ENCODE assay signal across 10 cellular contexts in the genomic region with DNA sequence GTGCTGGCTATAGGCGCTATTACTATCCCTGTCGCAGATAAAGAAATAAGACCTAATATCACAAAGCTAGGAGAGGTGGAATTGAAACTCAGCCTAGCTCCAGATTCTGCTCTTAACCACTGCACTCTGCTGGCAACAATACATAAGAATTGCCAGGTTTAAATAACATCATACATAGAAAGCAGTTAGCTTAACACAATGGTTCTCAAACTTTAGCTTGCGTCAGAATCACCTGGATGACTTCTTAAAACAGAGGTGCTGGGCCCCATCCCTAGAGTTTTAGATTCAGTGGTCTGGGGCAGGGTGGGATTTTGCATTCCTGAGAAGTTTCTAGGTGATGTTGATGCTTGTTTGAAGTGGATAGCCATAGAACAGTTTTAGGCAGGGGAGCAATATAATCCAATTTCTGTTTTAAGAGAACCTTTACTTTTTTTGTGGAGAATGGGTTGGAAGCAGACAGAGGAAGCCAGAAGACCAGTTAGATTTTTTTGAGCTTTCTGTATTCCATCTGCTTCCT. TPM values are rescaled to one million over a fixed set of nuclear protein-coding genes. Genes with fewer than 3 reads are reported as not detected.
A peak's percentile ranks its signal among the peaks of the same experiment; 100 is the strongest.
DNase-seq lines count a peak whose midpoint lies in the region; ATAC-seq and TF ChIP-seq lines count a peak whose summit lies in the region.
"Had no signal": no experiment of that assay in that cellular context is flagged by ENCODE, and none has a peak within 500 bp of the region (broad histone marks: within the 10 kb centered on the region; RNA-seq: fewer than 3 reads in every experiment).

No MANE protein-coding gene starts in this region.

- H2AFZ ChIP-seq in Loucy (ENCODE audit: low read length), result no peak overlapping the region
- no peak overlapping the region for H2AFZ ChIP-seq in mammary epithelial cell (ENCODE audit: low read depth, low read length)

- TF ChIP-seq CTCF in Caco-2 (IDR thresholded peaks at IDR 0.05; ENCODE audit: insufficient read depth in 1 of 2, low read depth in 1 of 2, low read length in 1 of 2, severe bottlenecking in 1 of 2, unreplicated experiment in 1 of 2) (no peak), Loucy (conservative IDR thresholded peaks at IDR 0.05; ENCODE audit: low read length) (no peak), mammary epithelial cell (conservative IDR thresholded peaks at IDR 0.05 in 1 of 2, IDR thresholded peaks at IDR 0.05 in 1 of 2; ENCODE audit: extremely low read depth in 1 of 2, insufficient read depth in 1 of 2, low read depth in 1 of 2, low read length in 2 of 2) (no peak), nephron (IDR thresholded peaks at IDR 0.05; ENCODE audit: unreplicated experiment in 3 of 3) (no peak), GM13976 (IDR thresholded peaks at IDR 0.05; ENCODE audit: borderline replicate concordance, control extremely low read depth, extremely low read depth, insufficient read depth, missing control alignments) (no peak)

- intact Hi-C loops in Caco-2 (cut with micrococcal nuclease; ENCODE audit: unreplicated experiment) (no loop called here), mammary epithelial cell (cut with micrococcal nuclease) (loop anchor here (5.0 kb wide), 1 partner anchor 48 kb away; the partner anchor contains the start of gene RAD54L)

- H3K9me3 Mint-ChIP-seq in Caco-2 (ENCODE audit: unreplicated experiment), result no peaks in the 10 kb centered on the region
- H3K9me3 Mint-ChIP-seq in nephron, result no peaks in the 10 kb centered on the region

- H3K4me1 ChIP-seq in Caco-2, result no peaks in the 10 kb centered on the region
- peaks cover 15% of the 10 kb centered on the region for H3K4me1 ChIP-seq in Loucy (ENCODE audit: insufficient read depth, low read length, poor library complexity, severe bottlenecking)
- peaks cover 19% of the 10 kb centered on the region for H3K4me1 ChIP-seq in mammary epithelial cell (ENCODE audit: insufficient read depth, low read length)

- peak overlapping the region; percentile 75 for H3K9ac ChIP-seq in Loucy (ENCODE audit: low read depth, low read length, poor library complexity, severe bottlenecking)
- no peak overlapping the region for H3K9ac ChIP-seq in mammary epithelial cell (ENCODE audit: insufficient read depth, low read length)

- no peaks in the 10 kb centered on the region for H3K9me2 ChIP-seq in Loucy (replicated peaks; ENCODE audit: low read depth, low read length)

- H3K4me3 Mint-ChIP-seq in Caco-2 (ENCODE audit: unreplicated experiment), result peak overlapping the region; percentile 68
- H3K4me3 Mint-ChIP-seq in nephron, result peak overlapping the region; percentile 77 to 87 (median 84)

- H3K27ac ChIP-seq in mammary epithelial cell (ENCODE audit: insufficient read depth, low read depth, low read length), result no peak overlapping the region

- no peaks in the 10 kb centered on the region for H3K27me3 Mint-ChIP-seq in Caco-2 (ENCODE audit: insufficient read depth, unreplicated experiment)
- peaks cover 14% of the 10 kb centered on the region for H3K27me3 Mint-ChIP-seq in nephron (ENCODE audit: low read depth)

- BruUV-seq in Caco-2 (replicated peaks; lab: Mats Ljungman, UMichigan) (no TSS peak), mammary epithelial cell (replicated peaks; lab: Mats Ljungman, UMichigan) (no TSS peak)

- H3K27ac Mint-ChIP-seq in Caco-2 (ENCODE audit: unreplicated experiment) (no peak overlapping the region), nephron (peak overlapping the region; percentile 69 to 90 (median 69))

- H3K27me3 ChIP-seq in Caco-2 (replicated peaks; ENCODE audit: control insufficient read depth, insufficient read depth, low read length) (no peaks in the 10 kb centered on the region), Loucy (ENCODE audit: insufficient read depth, low read length, poor library complexity, severe bottlenecking) (no peaks in the 10 kb centered on the region), mammary epithelial cell (ENCODE audit: insufficient read depth, low read length) (no peaks in the 10 kb centered on the region)

- no peaks in the 10 kb centered on the region for H3K4me1 Mint-ChIP-seq in Caco-2 (ENCODE audit: low read depth, unreplicated experiment)
- H3K4me1 Mint-ChIP-seq in nephron, result peaks cover 36% of the 10 kb centered on the region

- CTCF ChIA-PET in Caco-2 (lab: Charles Lee) (interaction anchor here (1.9 kb wide), 1 partner anchor 24 kb away, joined by 5 read pairs; no protein-coding TSS in a partner anchor), mammary epithelial cell (lab: Charles Lee; ENCODE audit: low non-redundant PET) (no interaction called here)

- DNase-seq in Caco-2 (no peak), mammary epithelial cell (no peak), GM13976 (ENCODE audit: low spot score) (no peak), germinal center (ENCODE audit: low spot score) (no peak), Ammon's horn (ENCODE audit: low spot score) (no peak)
- DNase-seq: NCI-H2081 had no signal

- H3K4me2 ChIP-seq in Loucy (ENCODE audit: low read depth, low read length, poor library complexity, severe bottlenecking), result peak overlapping the region; percentile 89
- H3K4me2 ChIP-seq in mammary epithelial cell (ENCODE audit: insufficient read depth, low read depth, low read length), result peak overlapping the region; percentile 99

- H3F3A ChIP-seq in Loucy (ENCODE audit: low read depth), result no peaks in the 10 kb centered on the region

- no peak for ATAC-seq in GM18868 (IDR thresholded peaks at IDR 0.05; ENCODE audit: unreplicated experiment)

- dilution Hi-C loops in mammary epithelial cell (cut with HindIII; ENCODE audit: low sequenced_read_pairs), result no loop called here

- in situ Hi-C loops in mammary epithelial cell (cut with MboI; ENCODE audit: low sequenced_read_pairs in 2 of 2), result loop anchor here in 1 of 2 donors (25.0 kb wide), 1 partner anchor 512 kb away; the partner anchor contains the start of genes GPBP1L1 and TMEM69
- in situ Hi-C loops in GM13976 (cut with MboI; ENCODE audit: low sequenced_read_pairs, unreplicated experiment), result no loop called here

- H3K79me2 ChIP-seq in Loucy (ENCODE audit: insufficient read depth, low read length) (peaks cover 7% of the 10 kb centered on the region; the same call in 1 of the 2 replicates), mammary epithelial cell (ENCODE audit: insufficient read depth, low read length) (peaks cover 35% of the 10 kb centered on the region)

- POLR2A ChIA-PET in Caco-2 (lab: Charles Lee), result no interaction called here

- no peaks in the 10 kb centered on the region for H3K9me3 ChIP-seq in Caco-2
- no peaks in the 10 kb centered on the region for H3K9me3 ChIP-seq in Loucy (ENCODE audit: insufficient read depth, low read depth, low read length)
- H3K9me3 ChIP-seq in mammary epithelial cell (replicated peaks; ENCODE audit: insufficient read depth, low read length), result no peaks in the 10 kb centered on the region

- no peaks in the 10 kb centered on the region; the same call in 1 of the 2 replicates for H3K36me3 ChIP-seq in Caco-2 (ENCODE audit: control insufficient read depth, insufficient read depth, low read length)
- H3K36me3 ChIP-seq in Loucy (ENCODE audit: insufficient read depth, low read length), result no peaks in the 10 kb centered on the region
- no peaks in the 10 kb centered on the region for H3K36me3 ChIP-seq in mammary epithelial cell (ENCODE audit: insufficient read depth, low read length)

- H3K4me3 ChIP-seq in Caco-2 (ENCODE audit: low read depth, low read length), result peak overlapping the region; percentile 95
- H3K4me3 ChIP-seq in Loucy (ENCODE audit: low read length, poor library complexity, severe bottlenecking), result peak overlapping the region; percentile 97
- H3K4me3 ChIP-seq in mammary epithelial cell (replicated peaks in 1 of 3; ENCODE audit: insufficient read depth in 1 of 3, low read depth in 2 of 3, low read length in 3 of 3), result peak overlapping the region in 2 of 3 experiments; percentile 91 to 92

- 63% methylated on average over 3 of the region's 3 CpGs for WGBS in mammary epithelial cell (ENCODE audit: low coverage, missing lambda C conversion rate)

- H3K36me3 Mint-ChIP-seq in Caco-2 (ENCODE audit: insufficient read depth, unreplicated experiment) (no peaks in the 10 kb centered on the region), nephron (ENCODE audit: low read depth) (peaks cover 6% of the 10 kb centered on the region)

- H4K20me1 ChIP-seq in Loucy (ENCODE audit: insufficient read depth, low read length, poor library complexity, severe bottlenecking) (no peaks in the 10 kb centered on the region), mammary epithelial cell (ENCODE audit: insufficient read depth, low read length) (no peaks in the 10 kb centered on the region)

RNA-seq across cellular contexts. Expression of gene POMGNT1, which starts 1.1 kb away (rescaled TPM):
- 34.9 TPM in 2 replicates for total RNA-seq in Caco-2 (2022)
- 100 to 1,000 TPM in 1 of 2 donors, 10 to 100 TPM in 1; 92.5 to 144 TPM for total RNA-seq in mammary epithelial cell
- polyA plus RNA-seq in mammary epithelial cell, result 73.1 TPM
- polyA minus RNA-seq in mammary epithelial cell, result 55.2 TPM

RNA-seq across cellular contexts. Expression of gene LURAP1, which starts 3.8 kb away (rescaled TPM):
- total RNA-seq in Caco-2 (2022) (not detected in 2 replicates), mammary epithelial cell (10 to 100 TPM in 1 of 2 donors, 1 to 10 TPM in 1; 8.8 to 13.8 TPM)
- polyA plus RNA-seq in mammary epithelial cell, result 5.4 TPM
- 12.4 TPM for polyA minus RNA-seq in mammary epithelial cell

RNA-seq across cellular contexts. Expression of gene P3R3URF, which starts 23.0 kb away (rescaled TPM):
- total RNA-seq in Caco-2 (2022) (not detected in 2 replicates), mammary epithelial cell (not detected)
- polyA plus RNA-seq in mammary epithelial cell, result not detected
- not detected for polyA minus RNA-seq in mammary epithelial cell
- total RNA-seq: activated CD8-positive, alpha-beta memory T cell treated with anti-CD3 and anti-CD28 coated beads for 36 hours had no signal

RNA-seq across cellular contexts. Expression of gene TSPAN1, which starts 24.4 kb away (rescaled TPM):
- total RNA-seq in Caco-2 (2022) (0.34 and 0.44 TPM in 2 replicates), mammary epithelial cell (100 to 1,000 TPM; 116 to 277 TPM)
- polyA plus RNA-seq in mammary epithelial cell, result 510 TPM
- 362 TPM for polyA minus RNA-seq in mammary epithelial cell
- total RNA-seq: activated CD8-positive, alpha-beta memory T cell treated with anti-CD3 and anti-CD28 coated beads for 36 hours had no signal

RNA-seq across cellular contexts. Expression of gene RAD54L, which starts 48.3 kb away (rescaled TPM):
- total RNA-seq in Caco-2 (2022) (29.1 and 30.6 TPM in 2 replicates), mammary epithelial cell (10 to 100 TPM in 1 of 2 donors, 1 to 10 TPM in 1; 1.2 to 14.3 TPM)
- polyA plus RNA-seq in mammary epithelial cell, result 10.5 TPM
- 17.6 TPM for polyA minus RNA-seq in mammary epithelial cell
